ENCODE assay signal across 8 cellular contexts in the genomic region with DNA sequence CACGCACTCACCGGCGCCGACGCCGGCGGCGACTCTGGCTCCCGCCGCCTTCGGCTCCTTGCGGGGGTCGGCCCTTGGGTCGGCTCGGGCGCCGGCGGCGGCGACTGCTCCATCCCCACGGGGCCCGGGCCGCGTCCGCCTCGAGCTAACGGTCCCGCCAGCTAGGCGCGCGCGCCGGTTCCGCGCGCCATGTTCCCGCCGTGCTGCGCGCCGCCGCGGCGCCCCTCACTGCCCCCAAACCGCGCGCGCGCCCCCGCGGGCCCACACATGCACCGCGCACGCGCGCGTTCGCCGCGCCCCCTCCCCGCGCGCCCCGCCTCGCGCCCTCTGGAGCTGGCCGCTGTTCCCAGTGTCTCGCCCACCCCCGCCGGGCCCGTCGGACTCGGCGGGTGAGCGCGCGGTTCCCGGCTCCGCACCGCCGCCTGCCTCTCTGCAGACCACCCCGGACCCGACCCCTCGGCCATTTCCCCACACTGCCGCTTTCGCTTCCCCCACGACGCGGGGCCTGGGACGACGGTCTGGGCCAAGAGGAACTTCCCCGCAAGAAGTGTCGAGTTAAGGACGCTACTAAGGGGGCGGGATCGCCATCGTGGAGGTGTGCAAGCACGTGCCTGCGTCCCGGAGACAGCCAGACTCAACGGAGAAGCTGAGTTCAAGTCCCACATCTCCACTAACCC. TPM values are rescaled to one million over a fixed set of nuclear protein-coding genes. Genes with fewer than 3 reads are reported as not detected.
A peak's percentile ranks its signal among the peaks of the same experiment; 100 is the strongest.
DNase-seq lines count a peak whose midpoint lies in the region; TF ChIP-seq lines count a peak whose summit lies in the region.
"Not testable (repeated sequence)": the region's sequence is repeated elsewhere in the genome, so short reads cannot be mapped to it uniquely, and the experiment has no call there.

TSS of gene TTC28 (minus strand) at position 230 of the 677 bp plus-strand sequence. CDS start at position 113, 117 bp downstream.

- H3K27ac ChIP-seq in BLaER1 treated with 17β-estradiol and CSF1 and Interleukin-3, amounts not matched to agents 10 nM and 100 nM, result peak within 1 kb of the TSS in 9 of 11 experiments; percentile 44 to 69 (median 60); a peak in 15 of 22 replicates
- H3K27ac ChIP-seq in HEK293 (ENCODE audit: extremely low read depth, low read depth, low read length), result peak within 1 kb of the TSS; percentile 69; the same call in 1 of the 2 replicates
- H3K27ac ChIP-seq in mammary epithelial cell (ENCODE audit: insufficient read depth, low read depth, low read length); mucosa of rectum (ENCODE audit: low read depth in 2 of 2, low read length in 2 of 2): not testable (repeated sequence)
- peak within 1 kb of the TSS; percentile 52 for H3K27ac ChIP-seq in cardiac muscle cell

- BruUV-seq in mammary epithelial cell (replicated peaks; lab: Mats Ljungman, UMichigan), result not testable (repeated sequence)

- POLR2A ChIA-PET in HEK293 (lab: Yijun Ruan, JAX), result interaction anchor here (1.6 kb wide), 1 partner anchor 62 kb away, joined by 8 read pairs; the partner anchor contains the start of genes CHEK2 and HSCB

- DNase-seq in NCI-H2227 treated with DMSO at 0.1 percent for 48 hours (lab: John Stamatoyannopoulos, UW), result peak; percentile 53
- peak; percentile 30 for DNase-seq in activated CD4-positive, CD25-positive, alpha-beta regulatory T cell treated with anti-CD3 and anti-CD28 coated beads, Interleukin-2, amount 50 U/mL, for 72 hours
- not testable (repeated sequence) for DNase-seq in mammary epithelial cell
- DNase-seq in cardiac muscle cell (ENCODE audit: low read depth in 1 of 2, low spot score in 1 of 2), result peak; percentile 90 to 91
- peak; percentile 6 for DNase-seq in stimulated activated CD4-positive, alpha-beta T cell treated with anti-CD3 and anti-CD28 coated beads, Interleukin-2, amount 100 ng/mL, for 4 hours (ENCODE audit: low read depth)

- H3K27me3 ChIP-seq in BLaER1 treated with 17β-estradiol and CSF1 and Interleukin-3, amounts not matched to agents 10 nM and 100 nM, result peaks cover 56 to 100% (median 63%) of the 10 kb centered on the region in 11 experiments
- H3K27me3 ChIP-seq in mammary epithelial cell (ENCODE audit: insufficient read depth, low read length), result peaks cover 15% of the 10 kb centered on the region
- not testable (repeated sequence) for H3K27me3 ChIP-seq in cardiac muscle cell; mucosa of rectum (ENCODE audit: control insufficient read depth in 2 of 2, insufficient read depth in 2 of 2, low read length in 2 of 2)

- H3K4me3 ChIP-seq in BLaER1 treated with 17β-estradiol and CSF1 and Interleukin-3, amounts not matched to agents 10 nM and 100 nM, result peak within 1 kb of the TSS; percentile 64 to 73 (median 69)
- H3K4me3 ChIP-seq in HEK293 (ENCODE audit: low read depth, low read length) (peak within 1 kb of the TSS; percentile 57), mammary epithelial cell (replicated peaks in 1 of 3; ENCODE audit: insufficient read depth in 1 of 3, low read depth in 2 of 3, low read length in 3 of 3) (peak within 1 kb of the TSS in 2 of 3 experiments; percentile 41), cardiac muscle cell (peak within 1 kb of the TSS; percentile 90), mucosa of rectum (ENCODE audit: low read length in 2 of 2) (peak within 1 kb of the TSS; percentile 58 to 68)

- H3K4me2 ChIP-seq in BLaER1 treated with 17β-estradiol and CSF1 and Interleukin-3, amounts not matched to agents 10 nM and 100 nM, result peak within 1 kb of the TSS; percentile 85 to 96 (median 90)
- peak within 1 kb of the TSS; percentile 77 for H3K4me2 ChIP-seq in mammary epithelial cell (ENCODE audit: insufficient read depth, low read depth, low read length)

- intact Hi-C loops in mammary epithelial cell (cut with micrococcal nuclease), result loop anchor here (10.0 kb wide), 1 partner anchor 55 kb away; no protein-coding TSS in a partner anchor

- TF ChIP-seq CTCF in HEK293 (tag by site-specific recombination; IDR thresholded peaks at IDR 0.05); mammary epithelial cell (conservative IDR thresholded peaks at IDR 0.05 in 1 of 2, IDR thresholded peaks at IDR 0.05 in 1 of 2; ENCODE audit: extremely low read depth in 1 of 2, insufficient read depth in 1 of 2, low read depth in 1 of 2, low read length in 2 of 2); cardiac muscle cell (IDR thresholded peaks at IDR 0.05; ENCODE audit: low read depth, low read length): not testable (repeated sequence)

- H3K9me3 ChIP-seq in BLaER1 treated with 17β-estradiol and CSF1 and Interleukin-3, amounts not matched to agents 10 nM and 100 nM (replicated peaks in 1 of 11); HEK293 (ENCODE audit: control insufficient read depth, insufficient read depth, low read depth, low read length); mammary epithelial cell (replicated peaks; ENCODE audit: insufficient read depth, low read length); cardiac muscle cell (ENCODE audit: low read depth); mucosa of rectum (ENCODE audit: control insufficient read depth in 2 of 2, low read length in 2 of 2): not testable (repeated sequence)

- not testable (repeated sequence) for H3K36me3 ChIP-seq in BLaER1 treated with 17β-estradiol and CSF1 and Interleukin-3, amounts not matched to agents 10 nM and 100 nM; HEK293 (ENCODE audit: control insufficient read depth in 2 of 2, insufficient read depth in 1 of 2, low read length in 2 of 2); mammary epithelial cell (ENCODE audit: insufficient read depth, low read length); cardiac muscle cell; mucosa of rectum (ENCODE audit: control insufficient read depth in 2 of 2, insufficient read depth in 2 of 2, low read length in 2 of 2)

- in situ Hi-C loops in mammary epithelial cell (cut with MboI; ENCODE audit: low sequenced_read_pairs in 2 of 2), result not testable (repeated sequence)

- not testable (repeated sequence) for H3K79me2 ChIP-seq in mammary epithelial cell (ENCODE audit: insufficient read depth, low read length)

- H3K4me1 ChIP-seq in BLaER1 treated with 17β-estradiol and CSF1 and Interleukin-3, amounts not matched to agents 10 nM and 100 nM, result peaks cover 6 to 15% (median 9%) of the 10 kb centered on the region in 10 experiments; a peak in 19 of 20 replicates
- H3K4me1 ChIP-seq in HEK293 (ENCODE audit: control insufficient read depth, insufficient read depth, low read length); mammary epithelial cell (ENCODE audit: insufficient read depth, low read length); cardiac muscle cell (ENCODE audit: low read depth); mucosa of rectum (ENCODE audit: control insufficient read depth in 2 of 2, insufficient read depth in 2 of 2, low read length in 2 of 2): not testable (repeated sequence)

- H3K9ac ChIP-seq in BLaER1 treated with 17β-estradiol and CSF1 and Interleukin-3, amounts not matched to agents 10 nM and 100 nM, result peak within 1 kb of the TSS; percentile 52 to 83 (median 73); a peak in 21 of 22 replicates
- H3K9ac ChIP-seq in mammary epithelial cell (ENCODE audit: insufficient read depth, low read length), result not testable (repeated sequence)
- peak within 1 kb of the TSS in 1 of 2 donors; percentile 65 for H3K9ac ChIP-seq in mucosa of rectum (ENCODE audit: low read depth in 1 of 2, low read length in 2 of 2)

- peak within 1 kb of the TSS; percentile 61 for H2AFZ ChIP-seq in mammary epithelial cell (ENCODE audit: low read depth, low read length)

- dilution Hi-C loops in mammary epithelial cell (cut with HindIII; ENCODE audit: low sequenced_read_pairs), result not testable (repeated sequence)

- 12% methylated on average over 6 of the region's 101 CpGs for WGBS in mammary epithelial cell (ENCODE audit: low coverage, missing lambda C conversion rate)

- CTCF ChIA-PET in HEK293 (lab: Yijun Ruan, JAX), result interaction anchor here (0.7 kb wide), 1 partner anchor 291 kb away, joined by 4 read pairs; no protein-coding TSS in a partner anchor
- CTCF ChIA-PET in mammary epithelial cell (lab: Charles Lee; ENCODE audit: low non-redundant PET), result interaction anchor here (0.7 kb wide), 1 partner anchor 8 kb away, joined by 4 read pairs; no protein-coding TSS in a partner anchor

- peaks cover 0 to 57% (median 15%) of the 10 kb centered on the region in 11 experiments; a peak in 15 of 22 replicates for H4K20me1 ChIP-seq in BLaER1 treated with 17β-estradiol and CSF1 and Interleukin-3, amounts not matched to agents 10 nM and 100 nM
- not testable (repeated sequence) for H4K20me1 ChIP-seq in mammary epithelial cell (ENCODE audit: insufficient read depth, low read length)

TF ChIP-seq in HEK293, 187 proteins besides CTCF, POLR2A, EP300 and RAD21 (continues in another document):
- TF ChIP-seq ZNF792 (tag by site-specific recombination; IDR thresholded peaks at IDR 0.05) (0 out of 2 replicates have a peak, but pooled peaks have one; percentile 37), ZNF501 (tag by site-specific recombination; IDR thresholded peaks at IDR 0.05) (peak; percentile 68; the same call in 1 of the 2 replicates), IKZF3 (tag by site-specific recombination; IDR thresholded peaks at IDR 0.05) (peak; percentile 68; the same call in 1 of the 2 replicates), ZNF335 (tag by site-specific recombination; conservative IDR thresholded peaks at IDR 0.05) (peak; percentile 79), ZEB2 (tag by site-specific recombination; IDR thresholded peaks at IDR 0.05) (0 out of 2 replicates have a peak, but pooled peaks have one; percentile 25), GLIS1 (tag by site-specific recombination; IDR thresholded peaks at IDR 0.05) (peak; percentile 37; the same call in 1 of the 2 replicates), KLF9 (tag by site-specific recombination; IDR thresholded peaks at IDR 0.05; ENCODE audit: low read depth) (peak; percentile 74), KLF1 (tag by site-specific recombination; IDR thresholded peaks at IDR 0.05) (peak; percentile 23; the same call in 1 of the 2 replicates), SP2 (tag by site-specific recombination; IDR thresholded peaks at IDR 0.05) (peak; percentile 19; the same call in 1 of the 2 replicates), KLF16 (tag by site-specific recombination; IDR thresholded peaks at IDR 0.05) (peak; percentile 71; the same call in 1 of the 2 replicates)

RNA-seq across cellular contexts. Expression of gene TTC28, which starts in this region (rescaled TPM):
- total RNA-seq in mammary epithelial cell (10 to 100 TPM in 1 of 2 donors, 1 to 10 TPM in 1; 4.4 to 27.5 TPM), cardiac muscle cell (57.5 and 109 TPM in 2 replicates)
- polyA plus RNA-seq in mammary epithelial cell (0.61 TPM), cardiac muscle cell (27.3 and 35.2 TPM in 2 replicates)
- 26.9 TPM for polyA minus RNA-seq in mammary epithelial cell

Comparison
In these comparisons a context has a peak if more than half of its experiments do, and no peak if none do; other contexts are left out.
1. RNA of gene TTC28 (polyA plus RNA-seq): 27.3 to 35.2 TPM in cardiac muscle cell; 0.61 TPM in mammary epithelial cell (single experiment); every median in the first group is over 10 times any median in the second.
2. Peak in every context shown above with its lines, with median percentiles within 50 percentile points of each other: H3K4me3 ChIP-seq.